Comparison of ENCODE assay signal across 1 cellular context in genomic region chr2:100820346-100821254, GRCh38.
A peak's percentile ranks its signal among the peaks of the same experiment; 100 is the strongest.
TF ChIP-seq lines count a peak whose summit lies in the region.

No MANE protein-coding gene starts in this region.

TF ChIP-seq in HepG2, 621 proteins besides CTCF, POLR2A, EP300 and RAD21 (continued from another document and continues in another):
- no peak for TF ChIP-seq ZNF646 (CRISPR knock-in tag; IDR thresholded peaks at IDR 0.05)
- no peak for TF ChIP-seq SP5 (CRISPR knock-in tag; IDR thresholded peaks at IDR 0.05; ENCODE audit: borderline replicate concordance, low read depth)
- TF ChIP-seq PAF1 (CRISPR knock-in tag; IDR thresholded peaks at IDR 0.05), result no peak
- no peak for TF ChIP-seq ZFP36L2 (CRISPR knock-in tag; IDR thresholded peaks at IDR 0.05)
- no peak for TF ChIP-seq ZMYM2 (CRISPR knock-in tag; IDR thresholded peaks at IDR 0.05)
- TF ChIP-seq CERS6 (CRISPR knock-in tag; IDR thresholded peaks at IDR 0.05), result no peak
- TF ChIP-seq ZNF142 (CRISPR knock-in tag; IDR thresholded peaks at IDR 0.05), result no peak
- 0 out of 2 replicates have a peak, but pooled peaks have one; percentile 63 for TF ChIP-seq ZNF333 (CRISPR knock-in tag; IDR thresholded peaks at IDR 0.05; ENCODE audit: borderline replicate concordance)
- TF ChIP-seq ZNF546 (CRISPR knock-in tag; conservative IDR thresholded peaks at IDR 0.05), result no peak; the same call in 1 of the 2 replicates
- TF ChIP-seq USF2 (IDR thresholded peaks at IDR 0.05; ENCODE audit: low read depth, low read length), result no peak
- TF ChIP-seq USF2 (CRISPR knock-in tag; IDR thresholded peaks at IDR 0.05; ENCODE audit: borderline replicate concordance), result no peak
- 0 out of 2 replicates have a peak, but pooled peaks have one; percentile 40 for TF ChIP-seq BRD4 (CRISPR knock-in tag; IDR thresholded peaks at IDR 0.05)
- peak; percentile 54; the same call in 1 of the 2 replicates for TF ChIP-seq CCDC6 (CRISPR knock-in tag; IDR thresholded peaks at IDR 0.05)
- TF ChIP-seq NFYC (CRISPR knock-in tag; IDR thresholded peaks at IDR 0.05), result no peak
- no peak for TF ChIP-seq SIX1 (CRISPR knock-in tag; IDR thresholded peaks at IDR 0.05; ENCODE audit: borderline replicate concordance)
- TF ChIP-seq RARG (CRISPR knock-in tag; IDR thresholded peaks at IDR 0.05; ENCODE audit: low read depth), result no peak
- TF ChIP-seq ZNF12 (CRISPR knock-in tag; IDR thresholded peaks at IDR 0.05), result no peak
- no peak for TF ChIP-seq LBX2 (CRISPR knock-in tag; IDR thresholded peaks at IDR 0.05; ENCODE audit: borderline replicate concordance)
- no peak for TF ChIP-seq ZBTB40 (IDR thresholded peaks at IDR 0.05)
- no peak for TF ChIP-seq ZBTB40 (CRISPR knock-in tag; IDR thresholded peaks at IDR 0.05)
- peak; percentile 4; the same call in 1 of the 2 replicates for TF ChIP-seq ETV5 (CRISPR knock-in tag; IDR thresholded peaks at IDR 0.05; ENCODE audit: borderline replicate concordance)
- no peak for TF ChIP-seq SNRNP70 (IDR thresholded peaks at IDR 0.05; ENCODE audit: low read depth, low read length)
- TF ChIP-seq NR0B2 (CRISPR knock-in tag; IDR thresholded peaks at IDR 0.05), result no peak
- TF ChIP-seq SSRP1 (CRISPR knock-in tag; IDR thresholded peaks at IDR 0.05), result no peak
- TF ChIP-seq ZNF256 (CRISPR knock-in tag; conservative IDR thresholded peaks at IDR 0.05), result no peak; the same call in 1 of the 2 replicates
- TF ChIP-seq ZNF329 (CRISPR knock-in tag; IDR thresholded peaks at IDR 0.05; ENCODE audit: low read depth), result no peak
